ENCODE assay signal across 1 cellular context in the genomic region with DNA sequence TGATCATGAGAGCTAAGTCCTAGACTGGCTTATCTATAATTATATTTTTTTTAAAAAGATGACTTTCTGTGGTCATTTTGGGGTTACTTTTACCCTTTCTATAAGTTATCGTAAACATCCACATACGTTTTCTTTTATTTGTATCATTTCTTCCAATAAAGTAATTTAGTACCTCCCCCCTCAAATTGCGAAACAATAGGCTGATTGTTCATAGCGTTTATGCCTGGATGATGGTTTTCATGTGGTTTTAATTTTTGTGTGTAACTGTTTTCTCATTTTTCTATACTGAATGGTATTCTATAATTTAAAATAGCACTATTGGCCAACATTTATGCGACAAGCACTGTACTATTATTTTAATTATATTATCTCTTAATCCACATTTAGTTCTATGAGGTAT.
TF ChIP-seq lines count a peak whose summit lies in the region.

No MANE protein-coding gene starts in this region.

TF ChIP-seq in SK-N-SH treated with all-trans-retinoic acid at 6 μM for 48 hours, 23 proteins besides CTCF, POLR2A, EP300 and RAD21 (continued from another document):
- TF ChIP-seq, protein P1, sequence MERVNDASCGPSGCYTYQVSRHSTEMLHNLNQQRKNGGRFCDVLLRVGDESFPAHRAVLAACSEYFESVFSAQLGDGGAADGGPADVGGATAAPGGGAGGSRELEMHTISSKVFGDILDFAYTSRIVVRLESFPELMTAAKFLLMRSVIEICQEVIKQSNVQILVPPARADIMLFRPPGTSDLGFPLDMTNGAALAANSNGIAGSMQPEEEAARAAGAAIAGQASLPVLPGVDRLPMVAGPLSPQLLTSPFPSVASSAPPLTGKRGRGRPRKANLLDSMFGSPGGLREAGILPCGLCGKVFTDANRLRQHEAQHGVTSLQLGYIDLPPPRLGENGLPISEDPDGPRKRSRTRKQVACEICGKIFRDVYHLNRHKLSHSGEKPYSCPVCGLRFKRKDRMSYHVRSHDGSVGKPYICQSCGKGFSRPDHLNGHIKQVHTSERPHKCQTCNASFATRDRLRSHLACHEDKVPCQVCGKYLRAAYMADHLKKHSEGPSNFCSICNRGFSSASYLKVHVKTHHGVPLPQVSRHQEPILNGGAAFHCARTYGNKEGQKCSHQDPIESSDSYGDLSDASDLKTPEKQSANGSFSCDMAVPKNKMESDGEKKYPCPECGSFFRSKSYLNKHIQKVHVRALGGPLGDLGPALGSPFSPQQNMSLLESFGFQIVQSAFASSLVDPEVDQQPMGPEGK (CRISPR knock-in tag; IDR thresholded peaks at IDR 0.05; ENCODE audit: borderline replicate concordance): no peak
- TF ChIP-seq SNAI2 (CRISPR knock-in tag; IDR thresholded peaks at IDR 0.05): no peak
- TF ChIP-seq ZNF8 (CRISPR knock-in tag; IDR thresholded peaks at IDR 0.05): no peak
- TF ChIP-seq, protein P2, sequence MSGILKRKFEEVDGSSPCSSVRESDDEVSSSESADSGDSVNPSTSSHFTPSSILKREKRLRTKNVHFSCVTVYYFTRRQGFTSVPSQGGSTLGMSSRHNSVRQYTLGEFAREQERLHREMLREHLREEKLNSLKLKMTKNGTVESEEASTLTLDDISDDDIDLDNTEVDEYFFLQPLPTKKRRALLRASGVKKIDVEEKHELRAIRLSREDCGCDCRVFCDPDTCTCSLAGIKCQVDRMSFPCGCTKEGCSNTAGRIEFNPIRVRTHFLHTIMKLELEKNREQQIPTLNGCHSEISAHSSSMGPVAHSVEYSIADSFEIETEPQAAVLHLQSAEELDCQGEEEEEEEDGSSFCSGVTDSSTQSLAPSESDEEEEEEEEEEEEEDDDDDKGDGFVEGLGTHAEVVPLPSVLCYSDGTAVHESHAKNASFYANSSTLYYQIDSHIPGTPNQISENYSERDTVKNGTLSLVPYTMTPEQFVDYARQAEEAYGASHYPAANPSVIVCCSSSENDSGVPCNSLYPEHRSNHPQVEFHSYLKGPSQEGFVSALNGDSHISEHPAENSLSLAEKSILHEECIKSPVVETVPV (CRISPR knock-in tag; IDR thresholded peaks at IDR 0.05): no peak
- no peak for TF ChIP-seq ZNF70 (CRISPR knock-in tag; IDR thresholded peaks at IDR 0.05)
- no peak for TF ChIP-seq ZC3H10 (CRISPR knock-in tag; IDR thresholded peaks at IDR 0.05)
- TF ChIP-seq PPARA (CRISPR knock-in tag; IDR thresholded peaks at IDR 0.05; ENCODE audit: borderline replicate concordance): no peak
- TF ChIP-seq TCF4 (CRISPR knock-in tag; IDR thresholded peaks at IDR 0.05; ENCODE audit: borderline replicate concordance): no peak
